In the genomic region with DNA sequence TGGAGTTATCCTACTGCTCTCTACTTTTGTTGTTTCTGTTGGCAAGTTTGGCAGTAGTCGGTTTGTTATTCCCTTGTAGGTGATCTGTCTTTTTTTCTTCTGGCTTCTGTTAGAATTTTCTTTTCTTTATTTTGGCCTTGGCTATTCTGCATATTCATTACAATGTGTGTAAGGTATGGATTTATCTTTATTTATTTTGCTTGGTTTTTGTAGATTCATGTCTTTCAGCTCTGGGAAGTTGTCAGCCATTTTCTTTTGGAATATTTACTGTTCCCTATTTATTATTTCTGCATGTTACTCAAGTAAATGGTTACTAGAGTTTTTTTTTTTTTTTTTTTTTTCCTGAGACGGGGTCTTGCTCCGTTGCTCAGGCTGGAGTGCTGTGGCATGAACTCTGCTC, we compare ENCODE assay signal across 20 cellular contexts. TPM values are rescaled to one million over a fixed set of nuclear protein-coding genes. Genes with fewer than 3 reads are reported as not detected.
DNase-seq lines count a peak whose midpoint lies in the region; ATAC-seq, FAIRE-seq and TF ChIP-seq lines count a peak whose summit lies in the region.
"Had no signal": no experiment of that assay in that cellular context is flagged by ENCODE, and none has a peak within 500 bp of the region (broad histone marks: within the 10 kb centered on the region; RNA-seq: fewer than 3 reads in every experiment).

No MANE protein-coding gene starts in this region.

- H3K27me3 ChIP-seq in CD4-positive, alpha-beta T cell (ENCODE audit: control insufficient read depth, insufficient read depth, low read length), result no peaks in the 10 kb centered on the region
- H3K27me3 ChIP-seq in trophoblast cell (ENCODE audit: insufficient read depth, low read length), result no peaks in the 10 kb centered on the region
- H3K27me3 ChIP-seq: Peyer's patch had no signal

- H2BK12ac ChIP-seq in trophoblast cell (ENCODE audit: low read length), result no peak overlapping the region

- H3K4me3 Mint-ChIP-seq in activated T-cell treated with anti-CD3 and anti-CD28 coated beads, Interleukin-2, amount 50 U/mL, for 24 hours, result no peak overlapping the region
- H3K4me3 Mint-ChIP-seq in CD4-positive, alpha-beta T cell, result no peak overlapping the region
- no peak overlapping the region for H3K4me3 Mint-ChIP-seq in chondrocyte (ENCODE audit: unreplicated experiment)

- no peaks in the 10 kb centered on the region for H3K9me3 Mint-ChIP-seq in activated T-cell treated with anti-CD3 and anti-CD28 coated beads, Interleukin-2, amount 50 U/mL, for 24 hours
- no peaks in the 10 kb centered on the region for H3K9me3 Mint-ChIP-seq in CD4-positive, alpha-beta T cell
- H3K9me3 Mint-ChIP-seq in chondrocyte (ENCODE audit: low read depth), result no peaks in the 10 kb centered on the region

- WGBS in trophoblast cell (ENCODE audit: extremely low coverage, insufficient coverage, insufficient read length), result no CpG with 5 or more reads among the region's 3 CpGs

- peaks cover 11 to 12% of the 10 kb centered on the region in 2 experiments for H3K36me3 ChIP-seq in trophoblast cell (ENCODE audit: control insufficient read depth in 1 of 2, insufficient read depth in 2 of 2, low read length in 2 of 2)

- H3K4me1 ChIP-seq in trophoblast cell (ENCODE audit: control insufficient read depth in 1 of 2, insufficient read depth in 2 of 2, low read length in 2 of 2), result peaks cover 4 to 5% of the 10 kb centered on the region in 2 experiments

- no peak overlapping the region for H2AFZ ChIP-seq in trophoblast cell (ENCODE audit: insufficient read depth, low read length, poor library complexity)

- H3K4me1 Mint-ChIP-seq in activated T-cell treated with anti-CD3 and anti-CD28 coated beads, Interleukin-2, amount 50 U/mL, for 24 hours (ENCODE audit: low read depth), result peaks cover 76% of the 10 kb centered on the region
- peaks cover 82% of the 10 kb centered on the region for H3K4me1 Mint-ChIP-seq in CD4-positive, alpha-beta T cell (ENCODE audit: low read depth)
- H3K4me1 Mint-ChIP-seq in chondrocyte (ENCODE audit: low read depth), result peaks cover 80% of the 10 kb centered on the region

- intact Hi-C loops in CD4-positive, alpha-beta T cell (cut with DNase I, micrococcal nuclease), result no loop called here

- no peak for TF ChIP-seq CTCF in CD4-positive, alpha-beta T cell (IDR thresholded peaks at IDR 0.05)
- no peak for TF ChIP-seq CTCF in chondrocyte (IDR thresholded peaks at IDR 0.05)

- peak overlapping the region; percentile 62 for H3K4ac ChIP-seq in trophoblast cell (ENCODE audit: low read depth, low read length)

- H3K79me1 ChIP-seq in trophoblast cell (ENCODE audit: low read length), result peaks cover 2% of the 10 kb centered on the region

- H3K14ac ChIP-seq in trophoblast cell (ENCODE audit: low read length), result no peak overlapping the region

- CTCF ChIA-PET in CD4-positive, alpha-beta T cell (lab: Charles Lee), result interaction anchor here (0.7 to 1.5 kb wide), 3 partner anchors 9 to 92 kb away, joined by 3 to 6 read pairs (median 3); no protein-coding TSS in a partner anchor

- POLR2A ChIA-PET in CD4-positive, alpha-beta T cell (lab: Charles Lee), result interaction anchor here (1.1 to 1.2 kb wide), 2 partner anchors 11 to 13 kb away, joined by 3 read pairs; no protein-coding TSS in a partner anchor

- no peak overlapping the region for H2BK5ac ChIP-seq in trophoblast cell (ENCODE audit: low read depth, low read length, poor library complexity)

- no peak overlapping the region for H3K23ac ChIP-seq in trophoblast cell (ENCODE audit: low read length)

- no peak overlapping the region for H4K91ac ChIP-seq in trophoblast cell (ENCODE audit: low read depth, low read length)

- H3K4me2 ChIP-seq in trophoblast cell (ENCODE audit: low read length), result no peak overlapping the region

- H3K36me3 Mint-ChIP-seq in activated T-cell treated with anti-CD3 and anti-CD28 coated beads, Interleukin-2, amount 50 U/mL, for 24 hours (ENCODE audit: low read depth), result peaks cover 39% of the 10 kb centered on the region
- H3K36me3 Mint-ChIP-seq in CD4-positive, alpha-beta T cell (ENCODE audit: low read depth), result peaks cover 33% of the 10 kb centered on the region
- peaks cover 2% of the 10 kb centered on the region for H3K36me3 Mint-ChIP-seq in chondrocyte (ENCODE audit: low read depth)

- no peak overlapping the region for H3K18ac ChIP-seq in trophoblast cell (ENCODE audit: low read length)

- no peak for DNase-seq in activated T-cell treated with anti-CD3 and anti-CD28 coated beads, Interleukin-2, amount 50 U/mL, for 24 hours
- no peak for DNase-seq in activated T-cell treated with anti-CD3 and anti-CD28 coated beads, Interleukin-2, amount 50 U/mL, for 1 hour
- no peak for DNase-seq in CD4-positive, alpha-beta T cell
- no peak for DNase-seq in chondrocyte (ENCODE audit: low spot score)
- no peak for DNase-seq in trophoblast cell
- no peak for DNase-seq in occipital lobe (lab: John Stamatoyannopoulos, UW)
- DNase-seq in RCC 7860 (ENCODE audit: low spot score), result no peak
- DNase-seq: C1 segment of cervical spinal cord, Calu3, DMS79 treated with DMSO at 0.1 percent for 48 hours, HCEC 1CT, NCI-H1436 treated with DMSO at 0.1 percent for 48 hours, NCI-H2081 treated with DMSO at 0.1 percent for 48 hours, NCI-H524, Peyer's patch had no signal

- H3K4me3 ChIP-seq in trophoblast cell (ENCODE audit: low read depth, low read length), result no peak overlapping the region
- H3K4me3 ChIP-seq: K562, Peyer's patch had no signal

- no peak overlapping the region for H4K8ac ChIP-seq in trophoblast cell (ENCODE audit: low read depth, low read length)

- H4K12ac ChIP-seq in trophoblast cell (ENCODE audit: low read depth, low read length), result no peak overlapping the region

- H3K27me3 Mint-ChIP-seq in activated T-cell treated with anti-CD3 and anti-CD28 coated beads, Interleukin-2, amount 50 U/mL, for 24 hours, result no peaks in the 10 kb centered on the region
- H3K27me3 Mint-ChIP-seq in CD4-positive, alpha-beta T cell, result no peaks in the 10 kb centered on the region
- no peaks in the 10 kb centered on the region for H3K27me3 Mint-ChIP-seq in chondrocyte (ENCODE audit: low read depth)

- peaks cover 4% of the 10 kb centered on the region for H3K79me2 ChIP-seq in trophoblast cell (ENCODE audit: control insufficient read depth, insufficient read depth, low read length, poor library complexity)

- no peak overlapping the region for H2AK5ac ChIP-seq in trophoblast cell (ENCODE audit: low read length)

- FAIRE-seq in RCC 7860 (lab: Jason Lieb, UNC), result no peak
- FAIRE-seq: G401.6, GM12891, K562 had no signal

- H3K9me3 ChIP-seq in CD4-positive, alpha-beta T cell (ENCODE audit: control insufficient read depth, low read length), result no peaks in the 10 kb centered on the region
- H3K9me3 ChIP-seq in trophoblast cell (ENCODE audit: insufficient read depth, low read depth, low read length), result no peaks in the 10 kb centered on the region
- H3K9me3 ChIP-seq: Peyer's patch had no signal

- no peak overlapping the region for H3K27ac ChIP-seq in CD4-positive, alpha-beta T cell (ENCODE audit: low read depth, low read length)
- no peak overlapping the region for H3K27ac ChIP-seq in trophoblast cell (ENCODE audit: low read depth, low read length)
- H3K27ac ChIP-seq: HL-60, Peyer's patch had no signal

- H2BK120ac ChIP-seq in trophoblast cell (ENCODE audit: insufficient read depth, low read length, poor library complexity), result no peak overlapping the region

- no peak overlapping the region for H3K9ac ChIP-seq in trophoblast cell (ENCODE audit: low read length)

- no peak for ATAC-seq in CD4-positive, alpha-beta T cell (ENCODE audit: poor library complexity)
- ATAC-seq in GM21723 (IDR thresholded peaks at IDR 0.05; ENCODE audit: unreplicated experiment), result no peak
- ATAC-seq: K562 had no signal

- peak overlapping the region; percentile 45 for H3K27ac Mint-ChIP-seq in activated T-cell treated with anti-CD3 and anti-CD28 coated beads, Interleukin-2, amount 50 U/mL, for 24 hours
- peak overlapping the region; percentile 83 for H3K27ac Mint-ChIP-seq in CD4-positive, alpha-beta T cell
- H3K27ac Mint-ChIP-seq in chondrocyte (ENCODE audit: unreplicated experiment), result peak overlapping the region; percentile 38

RNA-seq across cellular contexts. Expression of a gene that starts 12.6 kb away (rescaled TPM):
- total RNA-seq in CD4-positive, alpha-beta T cell, result 100 to 1,000 TPM; 153 TPM
- total RNA-seq in chondrocyte (240 to 269 TPM (median 256 TPM) in 3 replicates), occipital lobe (166 TPM)
- polyA plus RNA-seq in trophoblast cell (2013), result 225 and 238 TPM in 2 replicates
